In the genomic region with DNA sequence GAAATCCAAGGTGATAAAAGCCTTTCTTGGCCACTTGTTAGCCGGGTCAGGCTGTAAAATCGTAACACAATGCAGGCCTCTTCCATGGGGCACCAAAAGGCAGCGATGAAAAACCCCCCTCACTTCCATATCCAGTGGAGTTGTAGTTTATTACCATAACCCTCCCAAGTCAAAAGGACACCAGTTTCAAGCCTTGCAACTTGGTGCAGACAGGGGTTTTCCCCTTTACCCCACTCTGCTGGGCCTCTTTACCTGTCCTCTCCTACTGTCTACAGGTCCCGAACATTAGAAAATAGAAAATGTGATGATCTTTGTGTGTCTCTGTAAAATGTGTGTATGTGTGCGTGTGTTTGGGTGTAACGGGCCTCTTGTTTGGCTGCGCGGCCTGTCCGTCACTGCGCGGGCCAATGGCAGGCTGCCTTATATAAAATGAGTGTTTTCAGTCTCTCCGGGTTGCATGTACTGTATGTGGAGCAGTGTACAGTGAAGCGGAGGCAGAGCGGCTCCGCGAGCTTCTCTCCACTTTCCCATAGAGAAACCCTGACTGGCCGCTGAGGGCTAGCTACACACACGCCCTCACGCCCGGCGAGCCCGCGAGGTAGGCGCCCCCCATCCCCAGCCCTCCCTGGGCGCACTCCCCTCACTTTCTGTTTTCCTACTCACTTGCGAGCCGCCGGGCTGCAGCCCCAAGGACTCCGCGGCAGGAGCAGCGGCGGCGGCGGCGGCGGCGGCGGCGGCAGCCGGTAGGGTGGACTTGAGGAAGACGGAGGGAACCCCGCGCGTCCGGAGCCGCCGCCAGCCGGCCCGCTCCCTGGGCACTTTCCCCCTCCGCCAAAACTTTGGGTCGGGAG, we compare ENCODE assay signal across 8 cellular contexts. TPM values are rescaled to one million over a fixed set of nuclear protein-coding genes. Genes with fewer than 3 reads are reported as not detected.
DNase-seq lines count a peak whose midpoint lies in the region; ATAC-seq, FAIRE-seq and TF ChIP-seq lines count a peak whose summit lies in the region.

BBX (plus strand) TSS at position 453 of the 851 bp plus-strand sequence. CDS start 187,499 bp downstream, outside the sequence.

- H3K36me3 Mint-ChIP-seq in endothelial cell (ENCODE audit: low read depth, unreplicated experiment) (peaks cover 11% of the 10 kb centered on the region), mesothelial cell of epicardium (peaks cover 7% of the 10 kb centered on the region)

- H3K4me1 Mint-ChIP-seq in endothelial cell (ENCODE audit: unreplicated experiment) (peaks cover 15% of the 10 kb centered on the region), mesothelial cell of epicardium (peaks cover 20% of the 10 kb centered on the region)

- no peak for TF ChIP-seq CTCF in D721Med (IDR thresholded peaks at IDR 0.05; ENCODE audit: insufficient read depth, missing control alignments)
- TF ChIP-seq CTCF in OCI-LY3 (IDR thresholded peaks at IDR 0.05; ENCODE audit: low read depth, low read length), result no peak
- TF ChIP-seq CTCF in endothelial cell (IDR thresholded peaks at IDR 0.05; ENCODE audit: unreplicated experiment), result no peak
- TF ChIP-seq CTCF in mesothelial cell of epicardium (IDR thresholded peaks at IDR 0.05; ENCODE audit: unreplicated experiment), result no peak

- H3K9me3 ChIP-seq in OCI-LY3 (ENCODE audit: insufficient read depth, low read length), result no peaks in the 10 kb centered on the region

- peak; percentile 94 for ATAC-seq in GM21528 (IDR thresholded peaks at IDR 0.05; ENCODE audit: low FRiP score, unreplicated experiment)

- H3K4me3 Mint-ChIP-seq in endothelial cell (ENCODE audit: unreplicated experiment), result peak within 1 kb of the TSS; percentile 97
- peak within 1 kb of the TSS; percentile 96 for H3K4me3 Mint-ChIP-seq in mesothelial cell of epicardium

- H3K4me2 ChIP-seq in OCI-LY3 (ENCODE audit: low read length), result peak within 1 kb of the TSS; percentile 95

- no peak for FAIRE-seq in D721Med (lab: Jason Lieb, UNC)

- H3K4me1 ChIP-seq in OCI-LY3 (ENCODE audit: low read length), result peaks cover 23% of the 10 kb centered on the region

- H3K36me3 ChIP-seq in OCI-LY3 (replicated peaks; ENCODE audit: low read depth, low read length), result peaks cover 12% of the 10 kb centered on the region

- no peaks in the 10 kb centered on the region for H3K27me3 ChIP-seq in OCI-LY3 (ENCODE audit: low read depth, low read length)

- peak within 1 kb of the TSS; percentile 92 for H3K9ac ChIP-seq in OCI-LY3 (ENCODE audit: low read length)

- peak; percentile 25 for DNase-seq in D721Med (ENCODE audit: insufficient read length, low spot score)
- peak; percentile 81 for DNase-seq in HuH-7.5 (ENCODE audit: low spot score)
- DNase-seq in activated CD8-positive, alpha-beta memory T cell treated with anti-CD3 and anti-CD28 coated beads, Interleukin-2, amount 50 U/mL, for 48 hours, result peak; percentile 95
- peak; percentile 85 for DNase-seq in endothelial cell (ENCODE audit: low spot score)
- DNase-seq in mesothelial cell of epicardium (ENCODE audit: low spot score in 2 of 2, unreplicated experiment in 2 of 2), result peak; percentile 70 to 97
- DNase-seq in stimulated activated CD8-positive, alpha-beta memory T cell treated with anti-CD3 and anti-CD28 coated beads, Interleukin-15, amount 100 ng/mL, for 4 hours (ENCODE audit: low read depth in 2 of 2), result peak; percentile 81 to 83

- H3K27me3 Mint-ChIP-seq in endothelial cell (ENCODE audit: unreplicated experiment), result peaks cover 5% of the 10 kb centered on the region
- H3K27me3 Mint-ChIP-seq in mesothelial cell of epicardium (ENCODE audit: low read depth), result no peaks in the 10 kb centered on the region

- H3K4me3 ChIP-seq in OCI-LY3 (ENCODE audit: low read length), result peak within 1 kb of the TSS; percentile 99

- H3K27ac ChIP-seq in OCI-LY3 (ENCODE audit: low read length), result peak within 1 kb of the TSS; percentile 73

- H3K9me3 Mint-ChIP-seq in endothelial cell (ENCODE audit: unreplicated experiment), result peaks cover 4% of the 10 kb centered on the region
- no peaks in the 10 kb centered on the region for H3K9me3 Mint-ChIP-seq in mesothelial cell of epicardium

- peak within 1 kb of the TSS; percentile 96 for H2AFZ ChIP-seq in OCI-LY3 (ENCODE audit: low read depth, low read length)

- H3K27ac Mint-ChIP-seq in endothelial cell (ENCODE audit: unreplicated experiment) (peak within 1 kb of the TSS; percentile 87), mesothelial cell of epicardium (peak within 1 kb of the TSS; percentile 99)

- peaks cover 38% of the 10 kb centered on the region for H3K79me2 ChIP-seq in OCI-LY3 (ENCODE audit: low read length)

- peaks cover 9% of the 10 kb centered on the region; the same call in 1 of the 2 replicates for H4K20me1 ChIP-seq in OCI-LY3 (ENCODE audit: insufficient read depth, low read length)

RNA-seq across cellular contexts. Expression of gene BBX, which starts in this region (rescaled TPM):
- total RNA-seq in endothelial cell (ENCODE audit: unreplicated experiment), result 54.3 TPM
- total RNA-seq in mesothelial cell of epicardium, result 90.3 to 95.1 TPM (median 90.4 TPM) in 3 replicates

Comparison
In these comparisons a context has a peak if more than half of its experiments do, and no peak if none do; other contexts are left out.
1. Peak in every context shown above with its lines: DNase-seq, ATAC-seq, H3K4me3 ChIP-seq and H3K27ac ChIP-seq.
2. DNase-seq: peak in every context shown above with its lines; median percentile 95 in activated CD8-positive, alpha-beta memory T cell treated with anti-CD3 and anti-CD28 coated beads, Interleukin-2, amount 50 U/mL, for 48 hours; 85 in endothelial cell; 84 in mesothelial cell of epicardium; 82 in stimulated activated CD8-positive, alpha-beta memory T cell treated with anti-CD3 and anti-CD28 coated beads, Interleukin-15, amount 100 ng/mL, for 4 hours; 81 in HuH-7.5; 25 in D721Med.